In genomic region chr6:102154874-102155273, GRCh38 we compare ENCODE assay signal across 38 cellular contexts.
"Had no signal": no experiment of that assay in that cellular context is flagged by ENCODE, and none has a peak within 500 bp of the region (broad histone marks: within the 10 kb centered on the region; RNA-seq: fewer than 3 reads in every experiment).

No MANE protein-coding gene starts in this region.

- H3K4me3 Mint-ChIP-seq: activated naive CD4-positive, alpha-beta T cell treated with anti-CD3 and anti-CD28 coated beads for 36 hours; activated naive CD4-positive, alpha-beta T cell treated with anti-CD3 and anti-CD28 coated beads, Interleukin-2, amount 10 ng/mL, durations not matched to agents 7 days and 5 days; activated naive CD4-positive, alpha-beta T cell treated with anti-CD3 and anti-CD28 coated beads, Interleukin-2, amount 50 U/mL, for 24 hours; activated naive CD8-positive, alpha-beta T cell; activated naive CD8-positive, alpha-beta T cell treated with anti-CD3 and anti-CD28 coated beads for 36 hours; activated naive CD8-positive, alpha-beta T cell treated with anti-CD3 and anti-CD28 coated beads, Interleukin-2, amount 10 ng/mL, durations not matched to agents 7 days and 5 days; activated naive CD8-positive, alpha-beta T cell treated with anti-CD3 and anti-CD28 coated beads, Interleukin-2, amount 50 U/mL, for 24 hours; activated T-cell treated with anti-CD3 and anti-CD28 coated beads, Interleukin-2, amount 50 U/mL, for 24 hours; activated T-cell treated with anti-CD3 and anti-CD28 coated beads, Interleukin-2, amount 50 U/mL, for 4 hours; activated T-cell treated with anti-CD3 and anti-CD28 coated beads, Interleukin-2, amount 50 U/mL, for 72 hours; activated T-helper 1 cell treated with anti-CD3 and anti-CD28 coated beads, Interleukin-12 subunit alpha, Interleukin-12 subunit beta, Interleukin-2, Interleukin-4 antibody, amounts not matched to agents 30 ng/mL and 10 ng/mL and 1 ng/mL, durations not matched to agents 14 hours and 24 hours and 36 hours; activated T-helper 17 cell treated with anti-CD3 and anti-CD28 coated beads, Interleukin-2, amount 50 U/mL, for 72 hours; brain; central memory CD8-positive, alpha-beta T cell had no signal

- H3K4me1 ChIP-seq: adrenal gland, ascending aorta, body of pancreas, breast epithelium had no signal

- H3K9me3 ChIP-seq: adrenal gland, ascending aorta had no signal

- H3K4me3 ChIP-seq: adrenal gland, ascending aorta, body of pancreas, breast epithelium, cardiac muscle cell had no signal

- ATAC-seq: activated naive CD4-positive, alpha-beta T cell treated with anti-CD3 and anti-CD28 coated beads, Interleukin-2, amount 50 U/mL, for 72 hours; activated naive CD8-positive, alpha-beta T cell treated with anti-CD3 and anti-CD28 coated beads, Interleukin-2, amount 50 U/mL, for 24 hours; activated T-cell treated with anti-CD3 and anti-CD28 coated beads, Interleukin-2, amount 50 U/mL, for 4 hours; activated T-cell treated with anti-CD3 and anti-CD28 coated beads, Interleukin-2, amount 50 U/mL, for 72 hours; activated T-helper 17 cell treated with anti-CD3 and anti-CD28 coated beads, Interleukin-2, amount 50 U/mL, for 72 hours; body of pancreas had no signal

- H3K27ac ChIP-seq: adrenal gland, ascending aorta, body of pancreas, brain microvascular endothelial cell, breast epithelium, cardiac muscle cell had no signal

- H3K36me3 ChIP-seq: adrenal gland, ascending aorta, brain microvascular endothelial cell, breast epithelium, cardiac muscle cell had no signal

- H3K36me3 Mint-ChIP-seq: activated naive CD4-positive, alpha-beta T cell treated with anti-CD3 and anti-CD28 coated beads, Interleukin-2, amount 10 ng/mL, durations not matched to agents 7 days and 5 days; activated naive CD4-positive, alpha-beta T cell treated with anti-CD3 and anti-CD28 coated beads, Interleukin-2, amount 50 U/mL, for 24 hours; activated naive CD4-positive, alpha-beta T cell treated with anti-CD3 and anti-CD28 coated beads, Interleukin-2, amount 50 U/mL, for 72 hours; activated naive CD8-positive, alpha-beta T cell; activated naive CD8-positive, alpha-beta T cell treated with anti-CD3 and anti-CD28 coated beads for 36 hours; activated naive CD8-positive, alpha-beta T cell treated with anti-CD3 and anti-CD28 coated beads, Interleukin-2, amount 10 ng/mL, durations not matched to agents 7 days and 5 days; brain had no signal

- H3K9me3 Mint-ChIP-seq: activated T-helper 1 cell treated with anti-CD3 and anti-CD28 coated beads, Interleukin-12 subunit alpha, Interleukin-12 subunit beta, Interleukin-2, Interleukin-4 antibody, amounts not matched to agents 30 ng/mL and 10 ng/mL and 1 ng/mL, durations not matched to agents 14 hours and 24 hours and 36 hours had no signal

- DNase-seq: activated effector memory CD4-positive, alpha-beta T cell treated with anti-CD3 and anti-CD28 coated beads, Interleukin-2, amount 50 U/mL, for 16 hours; activated effector memory CD4-positive, alpha-beta T cell treated with Interleukin-2 at 50 U/mL for 16 hours; activated gamma-delta T cell; activated gamma-delta T cell treated with Interleukin-2 at 50 U/mL for 16 hours; activated naive CD4-positive, alpha-beta T cell; activated naive CD4-positive, alpha-beta T cell treated with anti-CD3 and anti-CD28 coated beads for 36 hours; activated naive CD4-positive, alpha-beta T cell treated with anti-CD3 and anti-CD28 coated beads, Interleukin-2, amount 10 ng/mL, durations not matched to agents 7 days and 5 days; activated naive CD4-positive, alpha-beta T cell treated with anti-CD3 and anti-CD28 coated beads, Interleukin-2, amount 50 U/mL, for 16 hours; activated naive CD4-positive, alpha-beta T cell treated with Interleukin-2 at 50 U/mL for 16 hours; activated naive CD8-positive, alpha-beta T cell treated with anti-CD3 and anti-CD28 coated beads for 36 hours; activated naive CD8-positive, alpha-beta T cell treated with anti-CD3 and anti-CD28 coated beads, Interleukin-2, amount 10 ng/mL, durations not matched to agents 7 days and 5 days; activated naive CD8-positive, alpha-beta T cell treated with anti-CD3 and anti-CD28 coated beads, Interleukin-2, amount 50 U/mL, for 24 hours; activated T-cell treated with anti-CD3 and anti-CD28 coated beads, Interleukin-2, amount 50 U/mL, for 1 hour; activated T-cell treated with anti-CD3 and anti-CD28 coated beads, Interleukin-2, amount 50 U/mL, for 24 hours; activated T-cell treated with anti-CD3 and anti-CD28 coated beads, Interleukin-2, amount 50 U/mL, for 4 hours; activated T-cell treated with anti-CD3 and anti-CD28 coated beads, Interleukin-2, amount 50 U/mL, for 48 hours; activated T-cell treated with anti-CD3 and anti-CD28 coated beads, Interleukin-2, amount 50 U/mL, for 72 hours; adrenal gland; amniotic stem cell; amygdala; anterior cingulate cortex; aorta; body of pancreas; brain microvascular endothelial cell; caudate nucleus; central memory CD4-positive, alpha-beta T cell; cerebellar nuclear complex had no signal

- H3K27ac Mint-ChIP-seq: activated naive CD4-positive, alpha-beta T cell treated with anti-CD3 and anti-CD28 coated beads for 36 hours; activated naive CD4-positive, alpha-beta T cell treated with anti-CD3 and anti-CD28 coated beads, Interleukin-2, amount 10 ng/mL, durations not matched to agents 7 days and 5 days; activated naive CD4-positive, alpha-beta T cell treated with anti-CD3 and anti-CD28 coated beads, Interleukin-2, amount 50 U/mL, for 24 hours; activated naive CD4-positive, alpha-beta T cell treated with anti-CD3 and anti-CD28 coated beads, Interleukin-2, amount 50 U/mL, for 72 hours; activated naive CD8-positive, alpha-beta T cell; activated naive CD8-positive, alpha-beta T cell treated with anti-CD3 and anti-CD28 coated beads for 36 hours; activated naive CD8-positive, alpha-beta T cell treated with anti-CD3 and anti-CD28 coated beads, Interleukin-2, amount 10 ng/mL, durations not matched to agents 7 days and 5 days; activated naive CD8-positive, alpha-beta T cell treated with anti-CD3 and anti-CD28 coated beads, Interleukin-2, amount 50 U/mL, for 24 hours; activated T-cell treated with anti-CD3 and anti-CD28 coated beads, Interleukin-2, amount 50 U/mL, for 24 hours; activated T-cell treated with anti-CD3 and anti-CD28 coated beads, Interleukin-2, amount 50 U/mL, for 72 hours; activated T-helper 1 cell treated with anti-CD3 and anti-CD28 coated beads, Interleukin-12 subunit alpha, Interleukin-12 subunit beta, Interleukin-2, Interleukin-4 antibody, amounts not matched to agents 30 ng/mL and 10 ng/mL and 1 ng/mL, durations not matched to agents 14 hours and 24 hours and 36 hours; activated T-helper 17 cell treated with anti-CD3 and anti-CD28 coated beads, Interleukin-2, amount 50 U/mL, for 72 hours; activated T-helper 2 cell treated with anti-CD3 and anti-CD28 coated beads, Interferon-gamma antibody, Interleukin-2, Interleukin-4, amounts not matched to agents 10 μg/mL and 5 μg/mL and 100 μg/mL, durations not matched to agents 14 hours and 24 hours and 36 hours; brain had no signal

- H3K4me1 Mint-ChIP-seq: activated naive CD4-positive, alpha-beta T cell treated with anti-CD3 and anti-CD28 coated beads, Interleukin-2, amount 10 ng/mL, durations not matched to agents 7 days and 5 days; activated naive CD4-positive, alpha-beta T cell treated with anti-CD3 and anti-CD28 coated beads, Interleukin-2, amount 50 U/mL, for 24 hours; activated naive CD8-positive, alpha-beta T cell treated with anti-CD3 and anti-CD28 coated beads for 36 hours; activated naive CD8-positive, alpha-beta T cell treated with anti-CD3 and anti-CD28 coated beads, Interleukin-2, amount 10 ng/mL, durations not matched to agents 7 days and 5 days; activated naive CD8-positive, alpha-beta T cell treated with anti-CD3 and anti-CD28 coated beads, Interleukin-2, amount 50 U/mL, for 24 hours; activated T-helper 17 cell treated with anti-CD3 and anti-CD28 coated beads, Interleukin-2, amount 50 U/mL, for 72 hours; brain; central memory CD8-positive, alpha-beta T cell had no signal

- H3K27me3 ChIP-seq: adrenal gland, ascending aorta, body of pancreas, brain microvascular endothelial cell, breast epithelium, cardiac muscle cell had no signal

- H3K27me3 Mint-ChIP-seq: activated naive CD4-positive, alpha-beta T cell treated with anti-CD3 and anti-CD28 coated beads, Interleukin-2, amount 10 ng/mL, durations not matched to agents 7 days and 5 days; activated naive CD4-positive, alpha-beta T cell treated with anti-CD3 and anti-CD28 coated beads, Interleukin-2, amount 50 U/mL, for 24 hours; activated naive CD8-positive, alpha-beta T cell; activated naive CD8-positive, alpha-beta T cell treated with anti-CD3 and anti-CD28 coated beads for 36 hours; activated naive CD8-positive, alpha-beta T cell treated with anti-CD3 and anti-CD28 coated beads, Interleukin-2, amount 10 ng/mL, durations not matched to agents 7 days and 5 days; activated naive CD8-positive, alpha-beta T cell treated with anti-CD3 and anti-CD28 coated beads, Interleukin-2, amount 50 U/mL, for 24 hours; activated T-cell treated with anti-CD3 and anti-CD28 coated beads, Interleukin-2, amount 50 U/mL, for 24 hours; activated T-helper 17 cell treated with anti-CD3 and anti-CD28 coated beads, Interleukin-2, amount 50 U/mL, for 72 hours; brain; central memory CD8-positive, alpha-beta T cell had no signal
